14 cellular contexts compared by ENCODE assay signal in genomic region chr1:201925301-201925567, GRCh38. TPM values are rescaled to one million over a fixed set of nuclear protein-coding genes. Genes with fewer than 3 reads are reported as not detected.
"Had no signal": no experiment of that assay in that cellular context is flagged by ENCODE, and none has a peak within 500 bp of the region (broad histone marks: within the 10 kb centered on the region; RNA-seq: fewer than 3 reads in every experiment).

No MANE protein-coding gene starts in this region.

- H3K4me3 ChIP-seq: heart left ventricle, lung, neural progenitor cell, spleen, tibial nerve had no signal

- H3K27me3 ChIP-seq: heart left ventricle, neural progenitor cell, tibial nerve had no signal

- H3K9me3 ChIP-seq: heart left ventricle, spleen, tibial nerve had no signal

- H3K4me1 ChIP-seq: neural progenitor cell, spleen had no signal

- DNase-seq: activated CD4-positive, alpha-beta T cell treated with anti-CD3 and anti-CD28 coated beads, Interleukin-2, amount 10 ng/mL, durations not matched to agents 24 days and 14 days; activated CD4-positive, CD25-positive, alpha-beta regulatory T cell; activated CD8-positive, alpha-beta memory T cell treated with anti-CD3 and anti-CD28 coated beads, Interleukin-2, amount 50 U/mL, for 48 hours; activated naive CD8-positive, alpha-beta T cell treated with anti-CD3 and anti-CD28 coated beads, Interleukin-2, amount 10 ng/mL, durations not matched to agents 7 days and 5 days; anterior cingulate cortex; effector memory CD4-positive, alpha-beta T cell; foreskin melanocyte; heart left ventricle; midbrain; spleen; stimulated activated naive CD8-positive, alpha-beta T cell treated with anti-CD3 and anti-CD28 coated beads, Interleukin-15, amount 100 ng/mL, for 72 hours had no signal

- H3K27ac ChIP-seq: neural progenitor cell, spleen had no signal

- H3K36me3 ChIP-seq: heart left ventricle, neural progenitor cell, spleen had no signal

RNA-seq across cellular contexts. Expression of gene LMOD1, which starts 21.1 kb away (rescaled TPM):
- total RNA-seq: activated CD4-positive, alpha-beta T cell treated with anti-CD3 and anti-CD28 coated beads, Interleukin-2, amount 10 ng/mL, durations not matched to agents 24 days and 14 days; activated naive CD8-positive, alpha-beta T cell treated with anti-CD3 and anti-CD28 coated beads, Interleukin-2, amount 10 ng/mL, durations not matched to agents 7 days and 5 days had no signal
